Comparison of ENCODE assay signal across 21 cellular contexts in genomic region chr12:103580026-103580425, GRCh38. TPM values are rescaled to one million over a fixed set of nuclear protein-coding genes. Genes with fewer than 3 reads are reported as not detected.
"Had no signal": no experiment of that assay in that cellular context is flagged by ENCODE, and none has a peak within 500 bp of the region (broad histone marks: within the 10 kb centered on the region; RNA-seq: fewer than 3 reads in every experiment).

No MANE protein-coding gene starts in this region.

- H3K4me3 ChIP-seq: gastrocnemius medialis, heart left ventricle, sigmoid colon, thoracic aorta, upper lobe of right lung had no signal

- H3K79me2 ChIP-seq: parathyroid adenoma had no signal

- H3K36me3 ChIP-seq: gastrocnemius medialis, heart left ventricle, neutrophil, sigmoid colon, thoracic aorta, upper lobe of right lung had no signal

- H3K9me3 ChIP-seq: gastrocnemius medialis, heart left ventricle, neutrophil, sigmoid colon, thoracic aorta, upper lobe of right lung had no signal

- H3K27ac ChIP-seq: gastrocnemius medialis, heart left ventricle, neutrophil, parathyroid adenoma, sigmoid colon, thoracic aorta, upper lobe of right lung had no signal

- DNase-seq: activated CD4-positive, alpha-beta T cell treated with anti-CD3 and anti-CD28 coated beads, Interleukin-2, amount 10 ng/mL, durations not matched to agents 7 days and 5 days; activated CD8-positive, alpha-beta memory T cell treated with anti-CD3 and anti-CD28 coated beads, Interleukin-2, amount 50 U/mL, for 4 hours; activated naive CD4-positive, alpha-beta T cell treated with anti-CD3 and anti-CD28 coated beads, Interleukin-2, amount 10 ng/mL, durations not matched to agents 7 days and 5 days; activated T-cell treated with anti-CD3 and anti-CD28 coated beads, Interleukin-2, amount 50 U/mL, for 4 hours; aorta; effector memory CD8-positive, alpha-beta T cell; gastrocnemius medialis; heart left ventricle; kidney glomerular epithelial cell; sigmoid colon; stimulated activated CD4-positive, alpha-beta T cell treated with anti-CD3 and anti-CD28 coated beads, Interleukin-4, amount 100 ng/mL, for 4 hours; T-helper 1 cell; T1000; upper lobe of right lung had no signal

- H2AFZ ChIP-seq: parathyroid adenoma had no signal

- ATAC-seq: activated T-cell treated with anti-CD3 and anti-CD28 coated beads, Interleukin-2, amount 50 U/mL, for 4 hours; effector memory CD8-positive, alpha-beta T cell; gastrocnemius medialis; heart left ventricle; natural killer cell treated with Interleukin-12 subunit alpha and Interleukin-12 subunit beta and Interleukin-15 and Interleukin-18, amount 100 ng/mL, for 72 hours; stimulated activated memory B cell treated with anti-CD40 and anti-IgM and Interleukin-4, amounts not matched to agents 10 μg/mL and 1 μg/mL and 100 μg/mL, for 72 hours; upper lobe of right lung had no signal

- H3K9ac ChIP-seq: parathyroid adenoma had no signal

- H3K27me3 ChIP-seq: gastrocnemius medialis, sigmoid colon had no signal

- H3K4me1 ChIP-seq: gastrocnemius medialis, upper lobe of right lung had no signal

RNA-seq across cellular contexts. Expression of gene STAB2, which starts 7.0 kb away (rescaled TPM):
- total RNA-seq: activated CD4-positive, alpha-beta T cell treated with anti-CD3 and anti-CD28 coated beads, Interleukin-2, amount 10 ng/mL, durations not matched to agents 7 days and 5 days; activated T-cell treated with anti-CD3 and anti-CD28 coated beads, Interleukin-2, amount 50 U/mL, for 4 hours; chondrocyte; epithelial cell of proximal tubule; gastrocnemius medialis; natural killer cell treated with Interleukin-12 subunit alpha and Interleukin-12 subunit beta and Interleukin-15 and Interleukin-18, amount 100 ng/mL, for 72 hours; thoracic aorta had no signal
- polyA plus RNA-seq: aorta, heart left ventricle had no signal
